In genomic region chr11:94786264-94787126, GRCh38 we compare ENCODE assay signal across 8 cellular contexts. TPM values are rescaled to one million over a fixed set of nuclear protein-coding genes. Genes with fewer than 3 reads are reported as not detected.
DNase-seq lines count a peak whose midpoint lies in the region; ATAC-seq, FAIRE-seq and TF ChIP-seq lines count a peak whose summit lies in the region.

No MANE protein-coding gene starts in this region.

- H3K27me3 ChIP-seq in Panc1 (ENCODE audit: control insufficient read depth, insufficient read depth, low read length) (no peaks in the 10 kb centered on the region), esophagus squamous epithelium (no peaks in the 10 kb centered on the region), psoas muscle (ENCODE audit: insufficient read depth in 3 of 3, low read length in 2 of 3) (no peaks in the 10 kb centered on the region)

- in situ Hi-C loops in Panc1 (cut with HindIII; ENCODE audit: low pct_unique_long_range_greater_than_20kb, low sequenced_read_pairs): no loop called here

- TF ChIP-seq CTCF in Panc1 (IDR thresholded peaks at IDR 0.05) (peak; percentile 80), esophagus squamous epithelium (IDR thresholded peaks at IDR 0.05) (peak in 5 of 6 experiments; percentile 20 to 71 (median 56)), psoas muscle (IDR thresholded peaks at IDR 0.05) (peak; percentile 61)

- CTCF ChIA-PET in HEK293T (lab: Yijun Ruan, JAX): interaction anchor here (0.6 to 1.1 kb wide), 5 partner anchors 9 to 167 kb away, joined by 3 to 4 read pairs (median 3); no protein-coding TSS in a partner anchor
- CTCF ChIA-PET in Panc1 (lab: Charles Lee): interaction anchor here (0.6 to 1.2 kb wide), 3 partner anchors 48 to 167 kb away, joined by 3 to 7 read pairs (median 7); no protein-coding TSS in a partner anchor

- intact Hi-C loops in Panc1 (cut with micrococcal nuclease; ENCODE audit: unreplicated experiment): loop anchor here (1.0 kb wide), 1 partner anchor 111 kb away; no protein-coding TSS in a partner anchor
- intact Hi-C loops in esophagus squamous epithelium (cut with DNase I): no loop called here
- intact Hi-C loops in psoas muscle (cut with DNase I): no loop called here

- H3K4me3 ChIP-seq in Panc1 (ENCODE audit: low read depth in 2 of 2, low read length in 2 of 2) (no peak overlapping the region), esophagus squamous epithelium (no peak overlapping the region), psoas muscle (peak overlapping the region; percentile 10)

- no peak for FAIRE-seq in HTR-8/SVneo (lab: Jason Lieb, UNC)

- no TSS peak for BruUV-seq in Panc1 (replicated peaks; lab: Mats Ljungman, UMichigan)

- H3K4me1 ChIP-seq in Panc1 (ENCODE audit: control insufficient read depth, insufficient read depth, low read length) (peaks cover 27% of the 10 kb centered on the region), esophagus squamous epithelium (peaks cover 12 to 96% (median 58%) of the 10 kb centered on the region in 3 donors), psoas muscle (peaks cover 98% of the 10 kb centered on the region)

- H3K27ac ChIP-seq in Panc1 (ENCODE audit: low read length) (no peak overlapping the region), esophagus squamous epithelium (peak overlapping the region in 1 of 4 donors; percentile 13), psoas muscle (peak overlapping the region; percentile 92)

- H3K36me3 ChIP-seq in Panc1 (ENCODE audit: control insufficient read depth, insufficient read depth, low read length) (no peaks in the 10 kb centered on the region), esophagus squamous epithelium (no peaks in the 10 kb centered on the region), psoas muscle (ENCODE audit: insufficient read depth in 1 of 2, low read depth in 1 of 2) (peaks cover 0 to 3% of the 10 kb centered on the region in 2 donors)

- TF ChIP-seq POLR2A in esophagus squamous epithelium (IDR thresholded peaks at IDR 0.05): no peak

- WGBS in esophagus squamous epithelium, 2 donors: 47 to 52% methylated on average over 10 of the region's 10 CpGs
- WGBS in psoas muscle, 3 donors: 52 to 58% (median 54%) methylated on average over 10 of the region's 10 CpGs

- DNase-seq in NCI-H2171 treated with DMSO at 0.1 percent for 48 hours (lab: John Stamatoyannopoulos, UW) (peak; percentile 43), NCI-H2171 (lab: John Stamatoyannopoulos, UW) (no peak), HEK293T (ENCODE audit: extremely low spot score) (peak; percentile 45), Panc1 (ENCODE audit: low read depth, low spot score) (no peak), esophagus squamous epithelium (lab: John Stamatoyannopoulos, UW) (no peak), psoas muscle (no peak), HTR-8/SVneo (ENCODE audit: insufficient read length, low spot score) (no peak)

- no peaks in the 10 kb centered on the region for H3K9me3 ChIP-seq in Panc1 (ENCODE audit: control insufficient read depth, insufficient read depth, low read depth, low read length)
- no peaks in the 10 kb centered on the region for H3K9me3 ChIP-seq in esophagus squamous epithelium
- no peaks in the 10 kb centered on the region for H3K9me3 ChIP-seq in psoas muscle

- POLR2A ChIA-PET in HEK293T (lab: Yijun Ruan, JAX) (no interaction called here), Panc1 (lab: Charles Lee) (no interaction called here)

- peak; percentile 74 for ATAC-seq in Panc1
- peak in 1 of 4 donors; percentile 38 for ATAC-seq in psoas muscle
- ATAC-seq in activated CD4-positive, CD25-positive, alpha-beta regulatory T cell treated with anti-CD3 and anti-CD28 coated beads, Interleukin-2, amount 50 U/mL, for 24 hours: no peak

TF ChIP-seq in HEK293T, 16 proteins besides CTCF, POLR2A, EP300 and RAD21:
- TF ChIP-seq CTBP1 (IDR thresholded peaks at IDR 0.05; ENCODE audit: borderline replicate concordance): no peak
- no peak for TF ChIP-seq PKNOX1 (IDR thresholded peaks at IDR 0.05)
- no peak for TF ChIP-seq HDGF (IDR thresholded peaks at IDR 0.05; ENCODE audit: borderline replicate concordance)

RNA-seq across cellular contexts. Expression of gene AMOTL1, which starts 18.3 kb away (rescaled TPM):
- total RNA-seq in Panc1 (2021; ENCODE audit: unreplicated experiment): 16.0 TPM
- polyA plus RNA-seq in Panc1 (2012; ENCODE audit: insufficient read length): 9.2 TPM
- total RNA-seq in esophagus squamous epithelium: 10 to 100 TPM; 47.2 to 91.6 (median 66.9) TPM
- 100 to 1,000 TPM; 225 to 355 (median 292) TPM for total RNA-seq in psoas muscle
- 100 to 1,000 TPM in 1 of 3 donors, 10 to 100 TPM in 2; 46.5 to 162 (median 91.8) TPM for polyA plus RNA-seq in psoas muscle

Comparison
In these comparisons a context has a peak if more than half of its experiments do, and no peak if none do; other contexts are left out.
1. DNase-seq: peak in NCI-H2171 treated with DMSO at 0.1 percent for 48 hours (single experiment) and HEK293T (single experiment); none in NCI-H2171 (single experiment), Panc1 (single experiment), esophagus squamous epithelium (single experiment), psoas muscle (0 of 2) and HTR-8/SVneo (single experiment).
2. Peak in every context shown above with its lines, with median percentiles within 50 percentile points of each other: CTCF ChIP-seq.